8 cellular contexts compared by ENCODE assay signal in the genomic region with DNA sequence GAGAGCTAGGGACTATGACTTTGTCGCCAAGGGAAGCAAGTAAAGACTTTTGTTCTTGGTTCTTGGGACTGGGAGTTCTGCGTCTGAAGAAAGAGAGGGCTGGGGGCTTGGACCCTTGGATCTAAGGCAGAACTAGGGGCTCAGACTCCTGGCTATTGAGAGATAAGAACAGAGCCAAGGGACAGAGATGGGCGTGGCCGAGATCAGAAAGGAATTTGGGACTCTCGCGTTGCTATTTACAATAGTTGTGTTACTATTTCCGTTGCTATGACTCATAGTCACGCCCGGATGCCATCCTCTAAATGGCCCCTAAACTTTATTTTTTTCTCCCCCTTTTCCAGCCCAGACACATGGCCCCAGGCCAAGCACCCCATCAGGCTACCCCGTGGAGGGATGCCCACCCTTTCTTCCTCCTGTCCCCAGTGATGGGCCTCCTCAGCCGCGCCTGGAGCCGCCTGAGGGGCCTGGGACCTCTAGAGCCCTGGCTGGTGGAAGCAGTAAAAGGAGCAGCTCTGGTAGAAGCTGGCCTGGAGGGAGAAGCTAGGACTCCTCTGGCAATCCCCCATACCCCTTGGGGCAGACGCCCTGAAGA. TPM values are rescaled to one million over a fixed set of nuclear protein-coding genes. Genes with fewer than 3 reads are reported as not detected.
DNase-seq lines count a peak whose midpoint lies in the region; ATAC-seq and TF ChIP-seq lines count a peak whose summit lies in the region.

No MANE protein-coding gene starts in this region.

- peak overlapping the region; percentile 78 to 90 for H3K4me3 ChIP-seq in prostate gland
- H3K4me3 ChIP-seq in vagina = peak overlapping the region; percentile 88 to 99

- H3K36me3 ChIP-seq in prostate gland = no peaks in the 10 kb centered on the region
- peaks cover 0 to 22% of the 10 kb centered on the region in 2 donors for H3K36me3 ChIP-seq in vagina

- H3K4me1 ChIP-seq in prostate gland (replicated peaks) = peaks cover 17% of the 10 kb centered on the region
- H3K4me1 ChIP-seq in vagina = peaks cover 40% of the 10 kb centered on the region

- TF ChIP-seq POLR2A in prostate gland (IDR thresholded peaks at IDR 0.05) (peak; percentile 66), vagina (IDR thresholded peaks at IDR 0.05) (peak in 1 of 2 donors; percentile 55)

- under 1% methylated on average over 14 of the region's 14 CpGs for WGBS in prostate gland

- intact Hi-C loops in left cardiac atrium (cut with DNase I) (loop anchor here in 1 of 2 donors (10.0 kb wide), 1 partner anchor 92 kb away; the partner anchor contains the start of gene FTL), prostate gland (cut with DNase I) (loop anchor here (2.0 kb wide), 1 partner anchor 92 kb away; the partner anchor contains the start of gene FTL), vagina (cut with DNase I) (loop anchor here (5.0 to 10.0 kb wide), 2 partner anchors 92 to 1841 kb away; partner anchors contain the start of gene FTL)

- ATAC-seq in left cardiac atrium = peak; percentile 73 to 77

- H3K9me3 ChIP-seq in prostate gland = no peaks in the 10 kb centered on the region
- H3K9me3 ChIP-seq in vagina = no peaks in the 10 kb centered on the region

- H3K27ac ChIP-seq in prostate gland = peak overlapping the region; percentile 100
- H3K27ac ChIP-seq in vagina = peak overlapping the region; percentile 100

- no peaks in the 10 kb centered on the region for H3K27me3 ChIP-seq in prostate gland (replicated peaks; ENCODE audit: insufficient read depth)
- H3K27me3 ChIP-seq in vagina = no peaks in the 10 kb centered on the region

- DNase-seq in DMS 273 (lab: John Stamatoyannopoulos, UW; ENCODE audit: unreplicated experiment) = peak; percentile 88
- DNase-seq in DMS 273 treated with DMSO at 0.1 percent for 48 hours (lab: John Stamatoyannopoulos, UW) = no peak
- peak; percentile 96 for DNase-seq in NAMALWA (ENCODE audit: low spot score)
- DNase-seq in T-helper 1 cell = peak; percentile 43 to 89 (median 73)
- peak in 31 of 56 donors; percentile 15 to 87 (median 43) for DNase-seq in amygdala (lab: John Stamatoyannopoulos, UW)
- peak; percentile 89 for DNase-seq in left cardiac atrium
- DNase-seq in prostate gland (ENCODE audit: low spot score) = peak; percentile 91
- peak in 1 of 2 donors; percentile 95 for DNase-seq in vagina (ENCODE audit: extremely low spot score in 2 of 2)

- TF ChIP-seq CTCF in prostate gland (IDR thresholded peaks at IDR 0.05) (peak in 2 of 4 experiments; percentile 11 to 24), vagina (IDR thresholded peaks at IDR 0.05) (peak in 1 of 3 experiments; percentile 8)

RNA-seq across cellular contexts. Expression of gene PPP1R15A, which starts 0.8 kb away (rescaled TPM):
- total RNA-seq in left cardiac atrium (10 to 100 TPM; 67.2 to 78.6 TPM), prostate gland (10 to 100 TPM; 35.1 to 49.0 TPM), vagina (52.1 TPM)

RNA-seq across cellular contexts. Expression of gene PLEKHA4, which starts 4.6 kb away (rescaled TPM):
- total RNA-seq in left cardiac atrium (10 to 100 TPM; 29.6 to 67.1 TPM), prostate gland (10 to 100 TPM in 1 of 2 donors, 1 to 10 TPM in 1; 9.4 to 22.9 TPM), vagina (37.1 TPM)

RNA-seq across cellular contexts. Expression of gene TULP2, which starts 25.6 kb away (rescaled TPM):
- under 1 TPM in 1 of 2 donors, not detected in 1; 0.50 TPM for total RNA-seq in left cardiac atrium
- 10 to 100 TPM in 1 of 2 donors, not detected in 1; 10.7 TPM for total RNA-seq in prostate gland
- total RNA-seq in vagina = not detected

RNA-seq across cellular contexts. Expression of gene NUCB1, which starts 27.1 kb away (rescaled TPM):
- total RNA-seq in left cardiac atrium (100 to 1,000 TPM; 279 to 342 TPM), prostate gland (100 to 1,000 TPM; 432 to 441 TPM), vagina (151 TPM)

RNA-seq across cellular contexts. Expression of gene HSD17B14, which starts 36.7 kb away (rescaled TPM):
- 1 to 10 TPM; 2.8 to 5.4 TPM for total RNA-seq in left cardiac atrium
- 10 to 100 TPM; 11.0 to 11.2 TPM for total RNA-seq in prostate gland
- total RNA-seq in vagina = 19.2 TPM
